ENCODE assay signal across 28 cellular contexts in genomic region chr1:99152132-99152531, GRCh38.
"Had no signal": no experiment of that assay in that cellular context is flagged by ENCODE, and none has a peak within 500 bp of the region (broad histone marks: within the 10 kb centered on the region; RNA-seq: fewer than 3 reads in every experiment).

No MANE protein-coding gene starts in this region.

- H3K9me3 ChIP-seq: colonic mucosa, esophagus squamous epithelium, gastrocnemius medialis, gastroesophageal sphincter had no signal

- H3K27ac ChIP-seq: colonic mucosa, coronary artery, dorsolateral prefrontal cortex, epithelial cell of prostate, esophagus muscularis mucosa, esophagus squamous epithelium, foreskin keratinocyte, gastrocnemius medialis, gastroesophageal sphincter, heart left ventricle, heart right ventricle had no signal

- ATAC-seq: effector memory CD8-positive, alpha-beta T cell; esophagus mucosa; foreskin keratinocyte; gastrocnemius medialis; gastroesophageal sphincter; heart left ventricle; heart right ventricle had no signal

- H3K4me3 ChIP-seq: colonic mucosa, coronary artery, dorsolateral prefrontal cortex, esophagus muscularis mucosa, esophagus squamous epithelium, gastrocnemius medialis, gastroesophageal sphincter, heart left ventricle, heart right ventricle had no signal

- H3K36me3 ChIP-seq: colonic mucosa, esophagus muscularis mucosa, esophagus squamous epithelium, gastrocnemius medialis, gastroesophageal sphincter, heart left ventricle, heart right ventricle had no signal

- H3K4me1 ChIP-seq: colonic mucosa, esophagus muscularis mucosa, esophagus squamous epithelium, foreskin keratinocyte, gastrocnemius medialis, gastroesophageal sphincter, heart left ventricle, heart right ventricle had no signal

- FAIRE-seq: colon, endometrium, endothelial cell of umbilical vein, frontal cortex had no signal

- H3K27me3 ChIP-seq: colonic mucosa, dorsolateral prefrontal cortex, esophagus squamous epithelium, gastrocnemius medialis, gastroesophageal sphincter, heart left ventricle, heart right ventricle had no signal

- DNase-seq: colonic mucosa; cortex of kidney; dermis blood vessel endothelial cell; dorsolateral prefrontal cortex; effector CD4-positive, alpha-beta T cell; effector CD8-positive, alpha-beta T cell; effector memory CD4-positive, alpha-beta T cell; effector memory CD8-positive, alpha-beta T cell; endodermal cell; erythroblast; esophagus squamous epithelium; foreskin fibroblast; foreskin keratinocyte; foreskin melanocyte; gastrocnemius medialis; glutamatergic neuron; head of caudate nucleus; heart left ventricle; heart right ventricle had no signal
